Comparison of ENCODE assay signal across 8 cellular contexts in the genomic region with DNA sequence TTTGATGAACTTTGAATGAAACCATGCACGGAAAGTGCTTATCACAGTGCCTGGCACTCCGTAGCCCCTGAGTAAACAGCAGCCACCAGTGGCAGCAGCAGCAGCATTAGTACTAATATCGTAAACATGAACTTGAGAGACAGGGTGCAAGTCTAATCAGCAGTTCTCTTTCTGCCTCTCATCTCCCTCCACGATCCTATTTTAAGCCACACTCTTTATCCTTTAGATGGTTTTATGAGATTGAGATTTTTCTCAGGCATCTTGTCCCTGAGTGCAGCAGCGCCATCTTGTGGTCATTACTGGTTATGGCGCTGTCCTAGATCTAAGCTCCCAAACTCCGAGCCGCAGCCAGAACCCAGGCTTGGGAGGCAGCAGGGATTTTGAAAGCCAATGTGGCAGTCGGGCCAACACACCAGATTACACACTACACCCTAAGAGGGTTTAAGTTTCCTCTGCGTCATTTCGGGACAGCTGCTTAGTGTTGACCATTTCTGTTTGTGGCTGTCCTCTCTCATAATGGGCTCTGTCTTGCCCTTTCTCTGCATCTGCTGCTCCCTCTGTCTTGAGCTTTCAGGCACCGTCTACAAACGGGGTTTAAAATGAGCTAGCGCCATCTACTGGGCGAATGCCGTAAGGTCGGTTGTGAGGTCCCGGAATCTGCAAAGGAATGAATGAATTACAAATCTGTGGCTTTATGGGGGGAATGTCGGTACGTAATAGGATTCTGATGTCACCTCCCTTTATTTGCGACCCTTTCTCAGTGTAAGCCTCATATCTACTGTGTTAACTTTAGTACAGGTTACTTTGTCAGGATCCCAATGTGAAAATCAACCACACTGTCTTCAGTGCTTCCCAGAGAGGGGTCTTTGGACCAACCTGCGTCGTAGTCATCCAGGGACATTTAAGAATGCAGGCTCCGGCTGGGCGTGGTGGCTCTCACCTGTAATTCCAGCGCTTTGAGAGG.
DNase-seq lines count a peak whose midpoint lies in the region; ATAC-seq, FAIRE-seq and TF ChIP-seq lines count a peak whose summit lies in the region.

No MANE protein-coding gene starts in this region.

- H3K4me1 ChIP-seq in Caco-2 (peaks cover 5% of the 10 kb centered on the region; the same call in 1 of the 2 replicates), endothelial cell of umbilical vein (ENCODE audit: control insufficient read depth, extremely low read depth, insufficient read depth, low read length) (no peaks in the 10 kb centered on the region)

- peaks cover 3% of the 10 kb centered on the region for H3K27me3 Mint-ChIP-seq in Caco-2 (ENCODE audit: insufficient read depth, unreplicated experiment)
- H3K27me3 Mint-ChIP-seq in mesothelial cell of epicardium (ENCODE audit: low read depth): peaks cover 10% of the 10 kb centered on the region

- H3K4me1 Mint-ChIP-seq in Caco-2 (ENCODE audit: low read depth, unreplicated experiment) (no peaks in the 10 kb centered on the region), mesothelial cell of epicardium (peaks cover 12% of the 10 kb centered on the region)

- H3K9me3 Mint-ChIP-seq in Caco-2 (ENCODE audit: unreplicated experiment) (no peaks in the 10 kb centered on the region), mesothelial cell of epicardium (no peaks in the 10 kb centered on the region)

- H3K9ac ChIP-seq in endothelial cell of umbilical vein (replicated peaks; ENCODE audit: extremely low read depth, insufficient read depth, low read length): no peak overlapping the region

- no peaks in the 10 kb centered on the region for H3K36me3 Mint-ChIP-seq in Caco-2 (ENCODE audit: insufficient read depth, unreplicated experiment)
- no peaks in the 10 kb centered on the region for H3K36me3 Mint-ChIP-seq in mesothelial cell of epicardium

- no peaks in the 10 kb centered on the region for H3K9me3 ChIP-seq in Caco-2
- H3K9me3 ChIP-seq in endothelial cell of umbilical vein (replicated peaks; ENCODE audit: control insufficient read depth, insufficient read depth, low read length): no peaks in the 10 kb centered on the region

- no peak overlapping the region for H3K27ac Mint-ChIP-seq in Caco-2 (ENCODE audit: unreplicated experiment)
- peak overlapping the region; percentile 15 for H3K27ac Mint-ChIP-seq in mesothelial cell of epicardium

- peak; percentile 91 for FAIRE-seq in endothelial cell of umbilical vein (lab: Jason Lieb, UNC)

- no peaks in the 10 kb centered on the region for H4K20me1 ChIP-seq in endothelial cell of umbilical vein (replicated peaks; ENCODE audit: control insufficient read depth, extremely low read depth, insufficient read depth, low read length)

- DNase-seq in Caco-2 (peak; percentile 85 to 88), HT1080 (ENCODE audit: low read depth) (peak; percentile 78), endothelial cell of umbilical vein (ENCODE audit: low read depth, low spot score) (peak; percentile 91), mesothelial cell of epicardium (ENCODE audit: low spot score in 2 of 2, unreplicated experiment in 2 of 2) (peak; percentile 52 to 89)
- peak; percentile 59 for DNase-seq in NK-92 treated with Interleukin-12 subunit alpha and Interleukin-12 subunit beta, amount 100 ng/mL, for 24 hours (lab: John Stamatoyannopoulos, UW)
- peak; percentile 64 for DNase-seq in activated CD8-positive, alpha-beta memory T cell treated with anti-CD3 and anti-CD28 coated beads, Interleukin-2, amount 50 U/mL, for 1 hour (ENCODE audit: extremely low read depth)
- DNase-seq in stimulated activated CD8-positive, alpha-beta memory T cell treated with anti-CD3 and anti-CD28 coated beads, Interleukin-15, amount 100 ng/mL, for 48 hours (ENCODE audit: low read depth in 2 of 2): peak; percentile 58 to 66

- H3K9me1 ChIP-seq in endothelial cell of umbilical vein (replicated peaks; ENCODE audit: control insufficient read depth, extremely low read depth, insufficient read depth, low read length): no peaks in the 10 kb centered on the region

- H3K27ac ChIP-seq in endothelial cell of umbilical vein (ENCODE audit: insufficient read depth, low read depth, low read length): no peak overlapping the region

- BruUV-seq in Caco-2 (replicated peaks; lab: Mats Ljungman, UMichigan): no TSS peak
- no TSS peak for BruUV-seq in endothelial cell of umbilical vein (replicated peaks; lab: Mats Ljungman, UMichigan)

- peak overlapping the region; percentile 67 for H3K4me3 Mint-ChIP-seq in Caco-2 (ENCODE audit: unreplicated experiment)
- peak overlapping the region; percentile 67 for H3K4me3 Mint-ChIP-seq in mesothelial cell of epicardium

- peak overlapping the region; percentile 96 for H2AFZ ChIP-seq in endothelial cell of umbilical vein (ENCODE audit: low read depth, low read length)

- no peaks in the 10 kb centered on the region for H3K27me3 ChIP-seq in Caco-2 (replicated peaks; ENCODE audit: control insufficient read depth, insufficient read depth, low read length)
- H3K27me3 ChIP-seq in endothelial cell of umbilical vein (ENCODE audit: control insufficient read depth in 2 of 2, insufficient read depth in 2 of 2, low read length in 2 of 2): no peaks in the 10 kb centered on the region

- H3K4me3 ChIP-seq in Caco-2 (ENCODE audit: low read depth, low read length) (peak overlapping the region; percentile 13), endothelial cell of umbilical vein (replicated peaks in 1 of 3; ENCODE audit: insufficient read depth in 1 of 3, low read depth in 1 of 3, low read length in 3 of 3) (peak overlapping the region in 2 of 3 experiments; percentile 19 to 63)

- TF ChIP-seq CTCF in Caco-2 (IDR thresholded peaks at IDR 0.05; ENCODE audit: insufficient read depth in 1 of 2, low read depth in 1 of 2, low read length in 1 of 2, severe bottlenecking in 1 of 2, unreplicated experiment in 1 of 2) (peak; percentile 95 to 96), endothelial cell of umbilical vein (IDR thresholded peaks at IDR 0.05; ENCODE audit: extremely low read depth in 1 of 2, insufficient read depth in 1 of 2, low read depth in 1 of 2, low read length in 2 of 2) (peak; percentile 76 to 85), mesothelial cell of epicardium (IDR thresholded peaks at IDR 0.05; ENCODE audit: unreplicated experiment) (peak; percentile 94)

- intact Hi-C loops in Caco-2 (cut with micrococcal nuclease; ENCODE audit: unreplicated experiment): loop anchor here (1.0 to 5.0 kb wide), 5 partner anchors 66 to 596 kb away; a partner anchor contains a TSS
- intact Hi-C loops in endothelial cell of umbilical vein (cut with micrococcal nuclease): loop anchor here (1.0 to 5.0 kb wide), 8 partner anchors 63 to 956 kb away; a partner anchor contains a TSS

- H3K79me2 ChIP-seq in endothelial cell of umbilical vein (ENCODE audit: control insufficient read depth, insufficient read depth, low read length): no peaks in the 10 kb centered on the region

- no peak for TF ChIP-seq POLR2A in endothelial cell of umbilical vein (IDR thresholded peaks at IDR 0.05; ENCODE audit: low read depth, low read length)

- POLR2A ChIA-PET in Caco-2 (lab: Charles Lee): interaction anchor here (0.5 to 0.9 kb wide), 2 partner anchors 65 to 134 kb away, joined by 3 to 5 read pairs; a partner anchor contains a TSS
- POLR2A ChIA-PET in endothelial cell of umbilical vein (lab: Charles Lee): interaction anchor here (1.0 kb wide), 1 partner anchor 65 kb away, joined by 3 read pairs; a partner anchor contains a TSS

- peak overlapping the region; percentile 94 for H3K4me2 ChIP-seq in endothelial cell of umbilical vein (ENCODE audit: insufficient read depth, low read length)

- CTCF ChIA-PET in Caco-2 (lab: Charles Lee) (interaction anchor here (0.5 to 4.3 kb wide), 77 partner anchors 8 to 1190 kb away, joined by 3 to 188 read pairs (median 5); a partner anchor contains a TSS), endothelial cell of umbilical vein (lab: Charles Lee) (interaction anchor here (0.5 to 2.7 kb wide), 115 partner anchors 8 to 1398 kb away, joined by 3 to 179 read pairs (median 5); a partner anchor contains a TSS)

- H3K36me3 ChIP-seq in Caco-2 (ENCODE audit: control insufficient read depth, insufficient read depth, low read length) (no peaks in the 10 kb centered on the region), endothelial cell of umbilical vein (ENCODE audit: control insufficient read depth in 2 of 2, extremely low read depth in 1 of 2, insufficient read depth in 2 of 2, low read length in 2 of 2) (no peaks in the 10 kb centered on the region)

- peak; percentile 83 for ATAC-seq in GM21381 (IDR thresholded peaks at IDR 0.05; ENCODE audit: unreplicated experiment)

- dilution Hi-C loops in endothelial cell of umbilical vein (cut with MboI; ENCODE audit: extremely low pct_ligation_motif_present, low sequenced_read_pairs): no loop called here

TF ChIP-seq in endothelial cell of umbilical vein, 7 proteins besides CTCF, POLR2A, EP300 and RAD21:
- TF ChIP-seq, protein P1, sequence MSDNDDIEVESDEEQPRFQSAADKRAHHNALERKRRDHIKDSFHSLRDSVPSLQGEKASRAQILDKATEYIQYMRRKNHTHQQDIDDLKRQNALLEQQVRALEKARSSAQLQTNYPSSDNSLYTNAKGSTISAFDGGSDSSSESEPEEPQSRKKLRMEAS (IDR thresholded peaks at IDR 0.05; ENCODE audit: insufficient read depth, insufficient read length): no peak
- TF ChIP-seq EZH2 (IDR thresholded peaks at IDR 0.05; ENCODE audit: borderline replicate concordance, low read depth, low read length, severe bottlenecking) (no peak), POLR2AphosphoS5 (IDR thresholded peaks at IDR 0.05; ENCODE audit: insufficient read depth, low read depth, low read length) (no peak), GATA2 (IDR thresholded peaks at IDR 0.05; ENCODE audit: insufficient read depth, insufficient read length, low read depth, low read length) (peak; percentile 19)
TF ChIP-seq in endothelial cell of umbilical vein: peak in this region for 1.
